ENCODE assay signal across 1 cellular context in the genomic region with DNA sequence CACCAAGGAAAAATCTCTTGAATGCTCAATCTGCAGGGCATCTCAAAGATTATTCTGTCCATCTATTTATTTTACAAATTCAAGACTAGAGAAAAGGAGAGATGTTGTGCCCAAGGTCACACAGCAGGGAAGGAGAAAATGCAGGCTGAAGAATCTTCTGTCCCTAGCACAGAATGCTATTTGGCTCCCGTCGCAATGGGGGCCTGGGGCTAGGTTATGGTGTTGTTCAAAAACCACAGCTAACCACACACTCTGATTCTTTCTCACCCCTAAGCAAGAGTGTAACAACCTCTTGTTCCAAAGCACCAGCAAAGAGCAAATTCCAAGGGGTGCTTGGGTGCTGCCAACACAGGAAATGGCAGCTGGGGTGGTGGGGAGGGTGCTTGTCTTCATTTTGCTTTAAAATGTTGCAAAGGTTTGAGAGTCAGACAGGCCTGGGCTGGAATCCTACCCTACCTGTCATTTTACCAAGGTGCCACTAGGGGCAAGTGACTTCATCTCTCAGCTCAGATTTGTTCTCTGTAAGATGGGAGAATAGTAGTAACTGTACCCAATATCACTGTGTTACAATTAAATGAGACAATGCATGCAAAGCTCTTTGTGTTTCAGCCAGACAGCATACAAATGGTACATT.
TF ChIP-seq lines count a peak whose summit lies in the region.

No MANE protein-coding gene starts in this region.

TF ChIP-seq in GM23338, 12 proteins besides CTCF, POLR2A, EP300 and RAD21 (continued from another document):
- TF ChIP-seq, protein P1, sequence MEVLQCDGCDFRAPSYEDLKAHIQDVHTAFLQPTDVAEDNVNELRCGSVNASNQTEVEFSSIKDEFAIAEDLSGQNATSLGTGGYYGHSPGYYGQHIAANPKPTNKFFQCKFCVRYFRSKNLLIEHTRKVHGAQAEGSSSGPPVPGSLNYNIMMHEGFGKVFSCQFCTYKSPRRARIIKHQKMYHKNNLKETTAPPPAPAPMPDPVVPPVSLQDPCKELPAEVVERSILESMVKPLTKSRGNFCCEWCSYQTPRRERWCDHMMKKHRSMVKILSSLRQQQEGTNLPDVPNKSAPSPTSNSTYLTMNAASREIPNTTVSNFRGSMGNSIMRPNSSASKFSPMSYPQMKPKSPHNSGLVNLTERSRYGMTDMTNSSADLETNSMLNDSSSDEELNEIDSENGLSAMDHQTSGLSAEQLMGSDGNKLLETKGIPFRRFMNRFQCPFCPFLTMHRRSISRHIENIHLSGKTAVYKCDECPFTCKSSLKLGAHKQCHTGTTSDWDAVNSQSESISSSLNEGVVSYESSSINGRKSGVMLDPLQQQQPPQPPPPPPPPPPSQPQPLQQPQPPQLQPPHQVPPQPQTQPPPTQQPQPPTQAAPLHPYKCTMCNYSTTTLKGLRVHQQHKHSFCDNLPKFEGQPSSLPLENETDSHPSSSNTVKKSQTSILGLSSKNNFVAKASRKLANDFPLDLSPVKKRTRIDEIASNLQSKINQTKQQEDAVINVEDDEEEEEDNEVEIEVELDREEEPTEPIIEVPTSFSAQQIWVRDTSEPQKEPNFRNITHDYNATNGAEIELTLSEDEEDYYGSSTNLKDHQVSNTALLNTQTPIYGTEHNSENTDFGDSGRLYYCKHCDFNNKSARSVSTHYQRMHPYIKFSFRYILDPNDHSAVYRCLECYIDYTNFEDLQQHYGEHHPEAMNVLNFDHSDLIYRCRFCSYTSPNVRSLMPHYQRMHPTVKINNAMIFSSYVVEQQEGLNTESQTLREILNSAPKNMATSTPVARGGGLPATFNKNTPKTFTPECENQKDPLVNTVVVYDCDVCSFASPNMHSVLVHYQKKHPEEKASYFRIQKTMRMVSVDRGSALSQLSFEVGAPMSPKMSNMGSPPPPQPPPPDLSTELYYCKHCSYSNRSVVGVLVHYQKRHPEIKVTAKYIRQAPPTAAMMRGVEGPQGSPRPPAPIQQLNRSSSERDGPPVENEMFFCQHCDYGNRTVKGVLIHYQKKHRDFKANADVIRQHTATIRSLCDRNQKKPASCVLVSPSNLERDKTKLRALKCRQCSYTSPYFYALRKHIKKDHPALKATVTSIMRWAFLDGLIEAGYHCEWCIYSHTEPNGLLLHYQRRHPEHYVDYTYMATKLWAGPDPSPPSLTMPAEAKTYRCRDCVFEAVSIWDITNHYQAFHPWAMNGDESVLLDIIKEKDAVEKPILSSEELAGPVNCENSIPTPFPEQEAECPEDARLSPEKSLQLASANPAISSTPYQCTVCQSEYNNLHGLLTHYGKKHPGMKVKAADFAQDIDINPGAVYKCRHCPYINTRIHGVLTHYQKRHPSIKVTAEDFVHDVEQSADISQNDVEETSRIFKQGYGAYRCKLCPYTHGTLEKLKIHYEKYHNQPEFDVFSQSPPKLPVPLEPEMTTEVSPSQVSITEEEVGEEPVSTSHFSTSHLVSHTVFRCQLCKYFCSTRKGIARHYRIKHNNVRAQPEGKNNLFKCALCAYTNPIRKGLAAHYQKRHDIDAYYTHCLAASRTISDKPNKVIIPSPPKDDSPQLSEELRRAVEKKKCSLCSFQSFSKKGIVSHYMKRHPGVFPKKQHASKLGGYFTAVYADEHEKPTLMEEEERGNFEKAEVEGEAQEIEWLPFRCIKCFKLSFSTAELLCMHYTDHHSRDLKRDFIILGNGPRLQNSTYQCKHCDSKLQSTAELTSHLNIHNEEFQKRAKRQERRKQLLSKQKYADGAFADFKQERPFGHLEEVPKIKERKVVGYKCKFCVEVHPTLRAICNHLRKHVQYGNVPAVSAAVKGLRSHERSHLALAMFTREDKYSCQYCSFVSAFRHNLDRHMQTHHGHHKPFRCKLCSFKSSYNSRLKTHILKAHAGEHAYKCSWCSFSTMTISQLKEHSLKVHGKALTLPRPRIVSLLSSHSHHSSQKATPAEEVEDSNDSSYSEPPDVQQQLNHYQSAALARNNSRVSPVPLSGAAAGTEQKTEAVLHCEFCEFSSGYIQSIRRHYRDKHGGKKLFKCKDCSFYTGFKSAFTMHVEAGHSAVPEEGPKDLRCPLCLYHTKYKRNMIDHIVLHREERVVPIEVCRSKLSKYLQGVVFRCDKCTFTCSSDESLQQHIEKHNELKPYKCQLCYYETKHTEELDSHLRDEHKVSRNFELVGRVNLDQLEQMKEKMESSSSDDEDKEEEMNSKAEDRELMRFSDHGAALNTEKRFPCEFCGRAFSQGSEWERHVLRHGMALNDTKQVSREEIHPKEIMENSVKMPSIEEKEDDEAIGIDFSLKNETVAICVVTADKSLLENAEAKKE (CRISPR knock-in tag; IDR thresholded peaks at IDR 0.05) = no peak
- no peak for TF ChIP-seq CREB1 (CRISPR knock-in tag; IDR thresholded peaks at IDR 0.05; ENCODE audit: low read depth)
- no peak for TF ChIP-seq NANOG (IDR thresholded peaks at IDR 0.05; ENCODE audit: borderline replicate concordance)
- TF ChIP-seq JUNB (IDR thresholded peaks at IDR 0.05; ENCODE audit: unreplicated experiment) = no peak
